14 cellular contexts compared by ENCODE assay signal in the genomic region with DNA sequence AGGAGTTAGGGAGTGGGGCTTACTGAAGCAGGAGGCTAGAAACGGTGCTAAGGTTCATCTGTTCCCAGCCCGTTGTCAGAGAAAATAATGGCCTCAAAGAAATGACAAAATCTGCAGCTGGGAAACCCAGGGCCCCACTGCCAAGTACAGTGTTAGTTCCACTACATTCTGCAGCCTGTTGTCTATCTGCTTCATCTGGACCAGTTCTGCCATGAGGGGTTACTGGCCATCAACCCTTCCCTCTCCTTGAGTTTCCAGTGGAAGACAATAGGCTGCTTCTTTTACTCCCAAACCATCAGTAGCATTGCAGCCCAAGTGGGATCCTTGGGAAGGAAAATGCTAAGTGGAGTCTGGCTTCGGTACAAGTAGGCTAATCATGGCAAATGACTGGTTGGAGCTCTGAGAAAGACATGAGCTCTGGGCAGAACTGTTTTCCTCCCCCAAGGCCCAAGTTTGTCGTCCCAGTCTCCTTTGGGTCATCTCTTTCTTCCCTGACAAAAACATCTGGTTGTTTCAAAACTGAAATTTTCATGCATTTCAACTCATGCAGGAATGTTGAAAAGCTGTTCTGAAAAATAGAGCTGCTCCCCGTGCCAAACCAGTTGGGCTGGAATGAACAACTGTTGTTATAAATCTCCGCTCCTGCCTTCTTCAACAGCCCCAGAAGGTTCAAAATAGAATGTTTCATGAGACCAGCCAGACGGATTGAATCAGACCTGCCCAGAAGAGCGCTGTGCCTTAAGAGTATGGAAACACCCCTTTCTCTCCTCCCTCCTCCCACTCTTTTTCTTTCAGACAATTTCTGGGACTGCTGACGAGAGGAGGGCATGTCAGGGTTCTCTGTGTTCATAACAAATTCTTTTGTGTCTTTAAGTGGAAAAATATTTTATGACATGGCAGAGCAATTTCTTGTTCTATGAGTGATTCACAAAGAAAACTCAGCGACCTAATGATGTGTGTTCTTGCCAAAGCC.
DNase-seq lines count a peak whose midpoint lies in the region; ATAC-seq and TF ChIP-seq lines count a peak whose summit lies in the region.
"Had no signal": no experiment of that assay in that cellular context is flagged by ENCODE, and none has a peak within 500 bp of the region (broad histone marks: within the 10 kb centered on the region; RNA-seq: fewer than 3 reads in every experiment).

No MANE protein-coding gene starts in this region.

- H3K4me1 ChIP-seq in adipocyte (ENCODE audit: control insufficient read depth, insufficient read depth, low read length): peaks cover 47% of the 10 kb centered on the region

- POLR2A ChIA-PET in AG04449 (lab: Yijun Ruan, JAX): interaction anchor here (0.5 kb wide), 1 partner anchor 93 kb away, joined by 6 read pairs; no protein-coding TSS in a partner anchor

- CTCF ChIA-PET in AG04449 (lab: Yijun Ruan, JAX): interaction anchor here (1.1 to 1.5 kb wide), 3 partner anchors 13 to 121 kb away, joined by 3 to 4 read pairs (median 3); no protein-coding TSS in a partner anchor

- DNase-seq in AG04449 (ENCODE audit: low read depth, low spot score) (peak; percentile 88), adipocyte (ENCODE audit: low read depth) (peak; percentile 92), foreskin fibroblast (peak; percentile 79 to 85), posterior vena cava (ENCODE audit: low spot score) (peak; percentile 83), T-helper 9 cell (no peak), NCI-H1694 (lab: John Stamatoyannopoulos, UW) (no peak)
- DNase-seq in stimulated activated CD4-positive, alpha-beta T cell treated with anti-CD3 and anti-CD28 coated beads, Interleukin-12 subunit alpha, Interleukin-12 subunit beta, amount 100 ng/mL, for 4 hours: no peak
- DNase-seq: activated CD4-positive, CD25-positive, alpha-beta regulatory T cell treated with anti-CD3 and anti-CD28 coated beads, Interleukin-2, amount 50 U/mL, for 72 hours; activated effector memory CD4-positive, alpha-beta T cell treated with anti-CD3 and anti-CD28 coated beads, Interleukin-2, amount 50 U/mL, for 16 hours; NCI-H748 treated with DMSO at 0.1 percent for 48 hours; SIG-M5 had no signal

- intact Hi-C loops in posterior vena cava (cut with DNase I): no loop called here

- TF ChIP-seq CTCF in AG04449 (IDR thresholded peaks at IDR 0.05; ENCODE audit: insufficient read depth, low read length, missing control alignments) (no peak), foreskin fibroblast (IDR thresholded peaks at IDR 0.05; ENCODE audit: low read depth, low read length) (no peak)

- H3K27me3 ChIP-seq in adipocyte (replicated peaks; ENCODE audit: control insufficient read depth, insufficient read depth, low read length): peaks cover 6% of the 10 kb centered on the region

- H3K4me3 ChIP-seq in AG04449 (ENCODE audit: low read depth, low read length) (peak overlapping the region; percentile 18), adipocyte (ENCODE audit: low read length) (peak overlapping the region; percentile 61), foreskin fibroblast (ENCODE audit: low read depth in 1 of 2, low read length in 2 of 2) (no peak overlapping the region)
- H3K4me3 ChIP-seq: BLaER1 treated with 17β-estradiol and CSF1 and Interleukin-3, amounts not matched to agents 10 nM and 100 nM had no signal

- peak overlapping the region; percentile 65 for H3K9ac ChIP-seq in adipocyte (ENCODE audit: low read length)
- H3K9ac ChIP-seq: BLaER1 treated with 17β-estradiol and CSF1 and Interleukin-3, amounts not matched to agents 10 nM and 100 nM had no signal

- no peaks in the 10 kb centered on the region for H3K36me3 ChIP-seq in adipocyte (ENCODE audit: control insufficient read depth, insufficient read depth, low read length, severe bottlenecking)
- H3K36me3 ChIP-seq: BLaER1 treated with 17β-estradiol and CSF1 and Interleukin-3, amounts not matched to agents 10 nM and 100 nM; neutrophil had no signal

- no peaks in the 10 kb centered on the region for H3K9me3 ChIP-seq in adipocyte (ENCODE audit: control insufficient read depth, low read length)
- H3K9me3 ChIP-seq: neutrophil had no signal

- ATAC-seq in GM21526 (IDR thresholded peaks at IDR 0.05; ENCODE audit: low FRiP score, unreplicated experiment): no peak

Comparison
In these comparisons a context has a peak if more than half of its experiments do, and no peak if none do; other contexts are left out.
1. DNase-seq: peak in AG04449 (single experiment), adipocyte (single experiment), foreskin fibroblast (2 of 2) and posterior vena cava (single experiment); none in T-helper 9 cell (single experiment), stimulated activated CD4-positive, alpha-beta T cell treated with anti-CD3 and anti-CD28 coated beads, Interleukin-12 subunit alpha, Interleukin-12 subunit beta, amount 100 ng/mL, for 4 hours (single experiment) and NCI-H1694 (single experiment).
2. H3K4me3 ChIP-seq: peak in AG04449 (single experiment) and adipocyte (single experiment); none in foreskin fibroblast (0 of 2).